Comparison of ENCODE assay signal across 12 cellular contexts in genomic region chr7:94052398-94053180, GRCh38. TPM values are rescaled to one million over a fixed set of nuclear protein-coding genes. Genes with fewer than 3 reads are reported as not detected.
DNase-seq lines count a peak whose midpoint lies in the region; ATAC-seq and TF ChIP-seq lines count a peak whose summit lies in the region.
"Had no signal": no experiment of that assay in that cellular context is flagged by ENCODE, and none has a peak within 500 bp of the region (broad histone marks: within the 10 kb centered on the region; RNA-seq: fewer than 3 reads in every experiment).

No MANE protein-coding gene starts in this region.

- ATAC-seq in HG02623 (IDR thresholded peaks at IDR 0.05; ENCODE audit: unreplicated experiment) (peak; percentile 49), Right ventricle myocardium inferior (no peak)

- H3K36me3 ChIP-seq in osteoblast (ENCODE audit: insufficient read depth, low read length) = no peaks in the 10 kb centered on the region
- H3K36me3 ChIP-seq: MG63, vagina had no signal

- intact Hi-C loops in Right ventricle myocardium inferior (cut with DNase I) = no loop called here

- H2AFZ ChIP-seq in osteoblast (ENCODE audit: low read length) = peak overlapping the region; percentile 47

- no peaks in the 10 kb centered on the region for H3K79me2 ChIP-seq in osteoblast (ENCODE audit: insufficient read depth, low read length)

- no peaks in the 10 kb centered on the region for H4K20me1 ChIP-seq in osteoblast (ENCODE audit: insufficient read depth, low read length)

- no peak overlapping the region for H3K4me3 ChIP-seq in osteoblast (ENCODE audit: insufficient read depth, low read length)
- H3K4me3 ChIP-seq: MG63, vagina had no signal

- H3K27ac ChIP-seq in osteoblast (ENCODE audit: low read depth, low read length) = no peak overlapping the region
- H3K27ac ChIP-seq: vagina had no signal

- no peaks in the 10 kb centered on the region for H3K27me3 ChIP-seq in osteoblast (ENCODE audit: insufficient read depth, low read length)
- H3K27me3 ChIP-seq: MG63, vagina had no signal

- H3K9me3 ChIP-seq in osteoblast (ENCODE audit: low read depth, low read length) = no peaks in the 10 kb centered on the region
- H3K9me3 ChIP-seq: MG63, vagina had no signal

- no peaks in the 10 kb centered on the region for H3K4me1 ChIP-seq in osteoblast (ENCODE audit: insufficient read depth, low read length)
- H3K4me1 ChIP-seq: vagina had no signal

- TF ChIP-seq CTCF in osteoblast (IDR thresholded peaks at IDR 0.05; ENCODE audit: extremely low read depth, low read depth, low read length) = no peak

- H3K4me2 ChIP-seq in osteoblast (ENCODE audit: insufficient read depth, low read length) = no peak overlapping the region

- peak; percentile 12 for DNase-seq in NCI-H748 (lab: John Stamatoyannopoulos, UW; ENCODE audit: unreplicated experiment)
- no peak for DNase-seq in NCI-H748 treated with DMSO at 0.1 percent for 48 hours (lab: John Stamatoyannopoulos, UW)
- peak; percentile 84 for DNase-seq in NAMALWA (ENCODE audit: low spot score)
- no peak for DNase-seq in osteoblast (ENCODE audit: insufficient read length, low spot score, missing footprints)
- no peak for DNase-seq in NCI-H446 (lab: John Stamatoyannopoulos, UW)
- no peak for DNase-seq in cerebellum (ENCODE audit: low spot score)
- no peak for DNase-seq in Right ventricle myocardium inferior (ENCODE audit: missing footprints)
- DNase-seq: hippocampal formation, MG63, T-helper 2 cell had no signal

RNA-seq across cellular contexts. Expression of gene BET1, which starts 48.4 kb away (rescaled TPM):
- total RNA-seq in osteoblast (20.6 and 22.4 TPM in 2 replicates), cerebellum (26.6 TPM), Right ventricle myocardium inferior (14.2 TPM)

Comparison
In these comparisons a context has a peak if more than half of its experiments do, and no peak if none do; other contexts are left out.
1. DNase-seq: peak in NCI-H748 (single experiment) and NAMALWA (single experiment); none in NCI-H748 treated with DMSO at 0.1 percent for 48 hours (single experiment), osteoblast (single experiment), NCI-H446 (0 of 2), cerebellum (single experiment) and Right ventricle myocardium inferior (single experiment).